In the genomic region with DNA sequence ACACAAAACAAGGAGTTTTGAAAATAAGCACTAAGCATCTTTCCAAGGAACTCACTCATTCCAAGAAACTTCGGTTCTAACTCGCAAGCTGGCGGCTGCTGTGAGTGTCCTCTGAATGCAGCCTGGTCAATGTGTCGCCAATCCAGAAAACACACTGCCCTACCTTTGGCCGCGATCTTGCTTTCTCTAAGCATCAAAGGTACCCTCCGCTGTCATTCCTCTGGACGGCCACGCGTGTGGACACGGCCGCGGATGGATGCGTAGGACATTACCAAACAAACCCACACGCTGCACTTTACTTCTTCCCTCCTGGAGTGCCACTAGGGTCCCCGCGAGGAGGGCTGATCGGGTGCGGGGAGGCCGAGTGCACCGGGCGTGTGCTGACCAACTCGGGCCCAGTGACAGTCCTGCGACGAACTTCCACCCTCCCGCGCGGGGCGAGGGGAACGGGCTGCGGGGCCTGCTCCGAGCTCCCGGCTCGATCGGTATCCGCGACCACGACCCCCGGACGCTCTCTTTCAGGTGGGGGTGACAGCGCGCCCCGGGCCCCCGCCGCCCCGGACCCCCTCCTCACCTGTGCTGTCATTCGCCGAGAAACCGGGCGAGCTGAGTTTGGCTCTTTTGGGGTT, we compare ENCODE assay signal across 8 cellular contexts. TPM values are rescaled to one million over a fixed set of nuclear protein-coding genes. Genes with fewer than 3 reads are reported as not detected.
DNase-seq lines count a peak whose midpoint lies in the region; ATAC-seq and TF ChIP-seq lines count a peak whose summit lies in the region.

No MANE protein-coding gene starts in this region.

- TF ChIP-seq CTCF in BJ (IDR thresholded peaks at IDR 0.05; ENCODE audit: insufficient read depth, low read depth, low read length) (no peak), choroid plexus epithelial cell (conservative IDR thresholded peaks at IDR 0.05; ENCODE audit: low read depth, low read length) (no peak), lower lobe of right lung (IDR thresholded peaks at IDR 0.05) (no peak), suprapubic skin (IDR thresholded peaks at IDR 0.05) (no peak)

- H3K4me1 ChIP-seq in lower lobe of right lung (peaks cover 50% of the 10 kb centered on the region), suprapubic skin (peaks cover 53% of the 10 kb centered on the region)

- H3K4me3 ChIP-seq in BJ (ENCODE audit: low read depth, low read length) (peak overlapping the region; percentile 90), choroid plexus epithelial cell (ENCODE audit: low read depth, low read length) (peak overlapping the region; percentile 89), lower lobe of right lung (peak overlapping the region; percentile 91), suprapubic skin (peak overlapping the region; percentile 63)

- H3K27ac ChIP-seq in lower lobe of right lung, result peak overlapping the region; percentile 64
- peak overlapping the region; percentile 90 for H3K27ac ChIP-seq in suprapubic skin

- TF ChIP-seq POLR2A in suprapubic skin (IDR thresholded peaks at IDR 0.05), result no peak

- intact Hi-C loops in lower lobe of right lung (cut with DNase I), result no loop called here

- H3K9me3 ChIP-seq in lower lobe of right lung, result no peaks in the 10 kb centered on the region
- H3K9me3 ChIP-seq in suprapubic skin, result no peaks in the 10 kb centered on the region

- DNase-seq in BJ (ENCODE audit: low read depth), result no peak
- DNase-seq in RPMI8226, result peak; percentile 55
- peak; percentile 20 for DNase-seq in choroid plexus epithelial cell (ENCODE audit: low read depth)
- DNase-seq in lower lobe of right lung, result peak; percentile 61
- peak; percentile 74 to 80 for DNase-seq in suprapubic skin (ENCODE audit: low spot score in 2 of 2)
- DNase-seq in NCI-H524 treated with DMSO at 0.1 percent for 48 hours (lab: John Stamatoyannopoulos, UW), result no peak

- no peak for TF ChIP-seq EP300 in suprapubic skin (IDR thresholded peaks at IDR 0.05)

- 2% methylated on average over 31 of the region's 50 CpGs for WGBS in suprapubic skin

- CTCF ChIA-PET in BJ (lab: Yijun Ruan, JAX), result interaction anchor here (0.7 to 5.2 kb wide), 6 partner anchors 8 to 196 kb away, joined by 3 to 20 read pairs (median 4); no protein-coding TSS in a partner anchor

- no peaks in the 10 kb centered on the region for H3K27me3 ChIP-seq in BJ (ENCODE audit: control insufficient read depth, insufficient read depth, low read length)
- H3K27me3 ChIP-seq in lower lobe of right lung (ENCODE audit: low read depth), result no peaks in the 10 kb centered on the region
- no peaks in the 10 kb centered on the region for H3K27me3 ChIP-seq in suprapubic skin

- ATAC-seq in GM21526 (IDR thresholded peaks at IDR 0.05; ENCODE audit: low FRiP score, unreplicated experiment), result peak; percentile 11
- peak; percentile 8 to 41 for ATAC-seq in lower lobe of right lung
- ATAC-seq in GM21360 (IDR thresholded peaks at IDR 0.05; ENCODE audit: unreplicated experiment), result no peak

- POLR2A ChIA-PET in BJ (lab: Charles Lee), result interaction anchor here (0.6 kb wide), 1 partner anchor 154 kb away, joined by 5 read pairs; no protein-coding TSS in a partner anchor

- H3K36me3 ChIP-seq in BJ (ENCODE audit: control insufficient read depth, insufficient read depth, low read length), result no peaks in the 10 kb centered on the region
- H3K36me3 ChIP-seq in lower lobe of right lung, result no peaks in the 10 kb centered on the region
- no peaks in the 10 kb centered on the region for H3K36me3 ChIP-seq in suprapubic skin

RNA-seq across cellular contexts. Expression of a gene that starts 1.1 kb away (rescaled TPM):
- polyA plus RNA-seq in BJ (2011; rRNA removed), result 6.0 and 6.6 TPM in 2 replicates
- polyA minus RNA-seq in BJ (2011; rRNA and poly(A)+ RNA removed), result 31.4 and 41.9 TPM in 2 replicates
- total RNA-seq in lower lobe of right lung (78.3 TPM), suprapubic skin (100 to 1,000 TPM in 3 of 4 donors, 10 to 100 TPM in 1; 76.3 to 152 (median 105) TPM)

Comparison
In these comparisons a context has a peak if more than half of its experiments do, and no peak if none do; other contexts are left out.
1. DNase-seq: peak in RPMI8226 (single experiment), choroid plexus epithelial cell (single experiment), lower lobe of right lung (single experiment) and suprapubic skin (2 of 2); none in BJ (single experiment) and NCI-H524 treated with DMSO at 0.1 percent for 48 hours (single experiment).
2. Peak in every context shown above with its lines, with median percentiles within 50 percentile points of each other: H3K4me3 ChIP-seq.